1 cellular context compared by ENCODE assay signal in genomic region chr17:3512512-3513171, GRCh38.
TF ChIP-seq lines count a peak whose summit lies in the region.

No MANE protein-coding gene starts in this region.

TF ChIP-seq in GM23338, 12 proteins besides CTCF, POLR2A, EP300 and RAD21 (continued from another document):
- no peak for TF ChIP-seq ZNF462 (CRISPR knock-in tag; IDR thresholded peaks at IDR 0.05)
- TF ChIP-seq ZNF114 (CRISPR knock-in tag; IDR thresholded peaks at IDR 0.05): no peak
- TF ChIP-seq EZH2phosphoT487 (IDR thresholded peaks at IDR 0.05; ENCODE audit: unreplicated experiment): no peak
- TF ChIP-seq STAT1 (IDR thresholded peaks at IDR 0.05; ENCODE audit: unreplicated experiment): no peak
- no peak for TF ChIP-seq NANOG (IDR thresholded peaks at IDR 0.05; ENCODE audit: borderline replicate concordance)
- no peak for TF ChIP-seq ETS1 (IDR thresholded peaks at IDR 0.05)
- no peak for TF ChIP-seq EZH2 (IDR thresholded peaks at IDR 0.05; ENCODE audit: low read depth, unreplicated experiment)
